ENCODE assay signal across 1 cellular context in the genomic region with DNA sequence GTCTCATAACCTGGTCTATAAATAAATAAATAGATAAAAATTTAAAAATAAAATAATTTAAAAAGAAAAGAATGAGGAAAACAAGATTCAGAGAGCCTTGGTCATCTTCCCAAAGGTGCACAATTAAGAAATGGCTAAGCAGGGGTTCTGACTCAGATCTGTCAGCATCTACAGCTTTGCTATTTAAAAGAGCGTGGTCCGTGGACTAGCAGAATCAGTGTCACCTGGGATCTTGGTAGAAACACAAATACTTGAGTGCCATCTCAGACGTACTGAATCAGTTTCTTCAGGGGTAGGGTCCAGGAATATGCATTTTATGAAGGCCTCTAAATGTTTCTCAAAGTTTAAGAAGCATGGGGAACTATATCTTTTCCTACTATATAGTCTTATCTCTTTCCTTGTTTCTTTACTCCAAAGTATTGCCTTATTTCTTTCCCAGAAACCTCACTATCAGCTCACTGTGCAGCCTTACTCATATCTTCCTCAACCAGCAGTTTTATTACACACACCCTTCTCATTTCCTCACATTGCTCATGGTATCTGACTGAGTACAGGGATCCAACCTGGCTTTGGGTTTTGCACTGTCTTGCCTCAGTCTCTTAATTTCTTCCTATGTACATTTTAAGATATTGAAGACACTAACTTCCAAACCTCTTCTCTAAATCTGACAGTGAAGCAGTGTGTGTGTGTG.
A peak's percentile ranks its signal among the peaks of the same experiment; 100 is the strongest.
TF ChIP-seq lines count a peak whose summit lies in the region.

No MANE protein-coding gene starts in this region.

TF ChIP-seq in K562, 482 proteins besides CTCF, POLR2A, EP300 and RAD21 (continued from another document and continues in another):
- TF ChIP-seq JUND (IDR thresholded peaks at IDR 0.05; ENCODE audit: borderline replicate concordance, low read depth, low read length) (peak; percentile 65; the same call in 1 of the 2 replicates), JUND (tag; IDR thresholded peaks at IDR 0.05; ENCODE audit: borderline replicate concordance, low read depth, low read length) (peak; percentile 61; the same call in 1 of the 3 replicates), MAFK (IDR thresholded peaks at IDR 0.05; ENCODE audit: low read length) (no peak), SP2 (IDR thresholded peaks at IDR 0.05; ENCODE audit: extremely low read depth, low read depth, low read length, poor library complexity, severe bottlenecking) (no peak), ZNF143 (CRISPR knock-in tag; IDR thresholded peaks at IDR 0.05) (no peak), HMG20B (CRISPR knock-in tag; IDR thresholded peaks at IDR 0.05) (no peak), TARDBP (IDR thresholded peaks at IDR 0.05) (no peak), ZC3H8 (IDR thresholded peaks at IDR 0.05) (no peak), POLR3G (IDR thresholded peaks at IDR 0.05; ENCODE audit: extremely low read depth, insufficient read length, insufficient replicate concordance) (no peak), CBX8 (IDR thresholded peaks at IDR 0.05; ENCODE audit: borderline replicate concordance, extremely low read depth, low read depth, low read length, poor library complexity, severe bottlenecking) (no peak), FOXM1 (IDR thresholded peaks at IDR 0.05; ENCODE audit: low read depth) (peak; percentile 69; the same call in 1 of the 2 replicates), FOXM1 (CRISPR knock-in tag; IDR thresholded peaks at IDR 0.05; ENCODE audit: low read depth) (no peak), DPF2 (IDR thresholded peaks at IDR 0.05) (peak; percentile 93), ARNT (IDR thresholded peaks at IDR 0.05) (peak in 1 of 2 experiments; percentile 54; a peak in 1 of 4 replicates), ZNF253 (CRISPR knock-in tag; conservative IDR thresholded peaks at IDR 0.05) (no peak), RAD51 (IDR thresholded peaks at IDR 0.05; ENCODE audit: borderline replicate concordance, low read depth) (no peak), MAFG (tag; conservative IDR thresholded peaks at IDR 0.05) (no peak), BCOR (IDR thresholded peaks at IDR 0.05) (0 out of 2 replicates have a peak, but pooled peaks have one; percentile 24), KLF1 (tag; IDR thresholded peaks at IDR 0.05) (no peak), ZNF23 (CRISPR knock-in tag; IDR thresholded peaks at IDR 0.05) (no peak), XRCC5 (IDR thresholded peaks at IDR 0.05; ENCODE audit: low read depth, low read length) (no peak), FOXJ3 (CRISPR knock-in tag; IDR thresholded peaks at IDR 0.05) (no peak), TAF7 (tag; IDR thresholded peaks at IDR 0.05) (no peak), TEAD4 (IDR thresholded peaks at IDR 0.05; ENCODE audit: low read length) (peak; percentile 89), TEAD4 (CRISPR knock-in tag; IDR thresholded peaks at IDR 0.05; ENCODE audit: borderline replicate concordance) (no peak), ZFP30 (CRISPR knock-in tag; IDR thresholded peaks at IDR 0.05; ENCODE audit: borderline replicate concordance) (no peak), MXI1 (IDR thresholded peaks at IDR 0.05; ENCODE audit: low read depth, low read length) (no peak), MEF2D (tag; conservative IDR thresholded peaks at IDR 0.05; ENCODE audit: low read depth) (no peak), ZNF764 (CRISPR knock-in tag; IDR thresholded peaks at IDR 0.05; ENCODE audit: low read depth) (no peak), TOE1 (IDR thresholded peaks at IDR 0.05; ENCODE audit: borderline replicate concordance) (no peak), TOE1 (CRISPR knock-in tag; IDR thresholded peaks at IDR 0.05; ENCODE audit: borderline replicate concordance, low read depth) (no peak), CTBP1 (IDR thresholded peaks at IDR 0.05; ENCODE audit: borderline replicate concordance) (0 out of 2 replicates have a peak, but pooled peaks have one; percentile 20), ZKSCAN8 (CRISPR knock-in tag; IDR thresholded peaks at IDR 0.05) (no peak), ZNF24 (IDR thresholded peaks at IDR 0.05) (no peak), NCOA6 (IDR thresholded peaks at IDR 0.05) (no peak), LEF1 (IDR thresholded peaks at IDR 0.05) (peak; percentile 63), CBFA2T3 (IDR thresholded peaks at IDR 0.05) (peak; percentile 94), SMAD1 (IDR thresholded peaks at IDR 0.05; ENCODE audit: low read depth, low read length, partially characterized antibody) (no peak), HMG20A (CRISPR knock-in tag; conservative IDR thresholded peaks at IDR 0.05) (no peak), NR4A1 (CRISPR knock-in tag; IDR thresholded peaks at IDR 0.05) (no peak), NR4A1 (tag; IDR thresholded peaks at IDR 0.05) (no peak)
- TF ChIP-seq, protein P1, sequence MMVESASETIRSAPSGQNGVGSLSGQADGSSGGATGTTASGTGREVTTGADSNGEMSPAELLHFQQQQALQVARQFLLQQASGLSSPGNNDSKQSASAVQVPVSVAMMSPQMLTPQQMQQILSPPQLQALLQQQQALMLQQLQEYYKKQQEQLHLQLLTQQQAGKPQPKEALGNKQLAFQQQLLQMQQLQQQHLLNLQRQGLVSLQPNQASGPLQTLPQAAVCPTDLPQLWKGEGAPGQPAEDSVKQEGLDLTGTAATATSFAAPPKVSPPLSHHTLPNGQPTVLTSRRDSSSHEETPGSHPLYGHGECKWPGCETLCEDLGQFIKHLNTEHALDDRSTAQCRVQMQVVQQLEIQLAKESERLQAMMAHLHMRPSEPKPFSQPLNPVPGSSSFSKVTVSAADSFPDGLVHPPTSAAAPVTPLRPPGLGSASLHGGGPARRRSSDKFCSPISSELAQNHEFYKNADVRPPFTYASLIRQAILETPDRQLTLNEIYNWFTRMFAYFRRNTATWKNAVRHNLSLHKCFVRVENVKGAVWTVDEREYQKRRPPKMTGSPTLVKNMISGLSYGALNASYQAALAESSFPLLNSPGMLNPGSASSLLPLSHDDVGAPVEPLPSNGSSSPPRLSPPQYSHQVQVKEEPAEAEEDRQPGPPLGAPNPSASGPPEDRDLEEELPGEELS (CRISPR knock-in tag; IDR thresholded peaks at IDR 0.05; ENCODE audit: borderline replicate concordance), result no peak
- TF ChIP-seq, protein P2, sequence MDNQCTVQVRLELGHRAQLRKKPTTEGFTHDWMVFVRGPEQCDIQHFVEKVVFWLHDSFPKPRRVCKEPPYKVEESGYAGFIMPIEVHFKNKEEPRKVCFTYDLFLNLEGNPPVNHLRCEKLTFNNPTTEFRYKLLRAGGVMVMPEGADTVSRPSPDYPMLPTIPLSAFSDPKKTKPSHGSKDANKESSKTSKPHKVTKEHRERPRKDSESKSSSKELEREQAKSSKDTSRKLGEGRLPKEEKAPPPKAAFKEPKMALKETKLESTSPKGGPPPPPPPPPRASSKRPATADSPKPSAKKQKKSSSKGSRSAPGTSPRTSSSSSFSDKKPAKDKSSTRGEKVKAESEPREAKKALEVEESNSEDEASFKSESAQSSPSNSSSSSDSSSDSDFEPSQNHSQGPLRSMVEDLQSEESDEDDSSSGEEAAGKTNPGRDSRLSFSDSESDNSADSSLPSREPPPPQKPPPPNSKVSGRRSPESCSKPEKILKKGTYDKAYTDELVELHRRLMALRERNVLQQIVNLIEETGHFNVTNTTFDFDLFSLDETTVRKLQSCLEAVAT (IDR thresholded peaks at IDR 0.05), result 0 out of 4 replicates have a peak, but pooled peaks of 1 of the 2 experiments have one; percentile 25
- TF ChIP-seq, protein P3, sequence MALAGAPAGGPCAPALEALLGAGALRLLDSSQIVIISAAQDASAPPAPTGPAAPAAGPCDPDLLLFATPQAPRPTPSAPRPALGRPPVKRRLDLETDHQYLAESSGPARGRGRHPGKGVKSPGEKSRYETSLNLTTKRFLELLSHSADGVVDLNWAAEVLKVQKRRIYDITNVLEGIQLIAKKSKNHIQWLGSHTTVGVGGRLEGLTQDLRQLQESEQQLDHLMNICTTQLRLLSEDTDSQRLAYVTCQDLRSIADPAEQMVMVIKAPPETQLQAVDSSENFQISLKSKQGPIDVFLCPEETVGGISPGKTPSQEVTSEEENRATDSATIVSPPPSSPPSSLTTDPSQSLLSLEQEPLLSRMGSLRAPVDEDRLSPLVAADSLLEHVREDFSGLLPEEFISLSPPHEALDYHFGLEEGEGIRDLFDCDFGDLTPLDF (CRISPR knock-in tag; IDR thresholded peaks at IDR 0.05), result no peak
- TF ChIP-seq, protein P4, sequence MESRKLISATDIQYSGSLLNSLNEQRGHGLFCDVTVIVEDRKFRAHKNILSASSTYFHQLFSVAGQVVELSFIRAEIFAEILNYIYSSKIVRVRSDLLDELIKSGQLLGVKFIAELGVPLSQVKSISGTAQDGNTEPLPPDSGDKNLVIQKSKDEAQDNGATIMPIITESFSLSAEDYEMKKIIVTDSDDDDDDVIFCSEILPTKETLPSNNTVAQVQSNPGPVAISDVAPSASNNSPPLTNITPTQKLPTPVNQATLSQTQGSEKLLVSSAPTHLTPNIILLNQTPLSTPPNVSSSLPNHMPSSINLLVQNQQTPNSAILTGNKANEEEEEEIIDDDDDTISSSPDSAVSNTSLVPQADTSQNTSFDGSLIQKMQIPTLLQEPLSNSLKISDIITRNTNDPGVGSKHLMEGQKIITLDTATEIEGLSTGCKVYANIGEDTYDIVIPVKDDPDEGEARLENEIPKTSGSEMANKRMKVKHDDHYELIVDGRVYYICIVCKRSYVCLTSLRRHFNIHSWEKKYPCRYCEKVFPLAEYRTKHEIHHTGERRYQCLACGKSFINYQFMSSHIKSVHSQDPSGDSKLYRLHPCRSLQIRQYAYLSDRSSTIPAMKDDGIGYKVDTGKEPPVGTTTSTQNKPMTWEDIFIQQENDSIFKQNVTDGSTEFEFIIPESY (CRISPR knock-in tag; IDR thresholded peaks at IDR 0.05), result no peak
- TF ChIP-seq, protein P5, sequence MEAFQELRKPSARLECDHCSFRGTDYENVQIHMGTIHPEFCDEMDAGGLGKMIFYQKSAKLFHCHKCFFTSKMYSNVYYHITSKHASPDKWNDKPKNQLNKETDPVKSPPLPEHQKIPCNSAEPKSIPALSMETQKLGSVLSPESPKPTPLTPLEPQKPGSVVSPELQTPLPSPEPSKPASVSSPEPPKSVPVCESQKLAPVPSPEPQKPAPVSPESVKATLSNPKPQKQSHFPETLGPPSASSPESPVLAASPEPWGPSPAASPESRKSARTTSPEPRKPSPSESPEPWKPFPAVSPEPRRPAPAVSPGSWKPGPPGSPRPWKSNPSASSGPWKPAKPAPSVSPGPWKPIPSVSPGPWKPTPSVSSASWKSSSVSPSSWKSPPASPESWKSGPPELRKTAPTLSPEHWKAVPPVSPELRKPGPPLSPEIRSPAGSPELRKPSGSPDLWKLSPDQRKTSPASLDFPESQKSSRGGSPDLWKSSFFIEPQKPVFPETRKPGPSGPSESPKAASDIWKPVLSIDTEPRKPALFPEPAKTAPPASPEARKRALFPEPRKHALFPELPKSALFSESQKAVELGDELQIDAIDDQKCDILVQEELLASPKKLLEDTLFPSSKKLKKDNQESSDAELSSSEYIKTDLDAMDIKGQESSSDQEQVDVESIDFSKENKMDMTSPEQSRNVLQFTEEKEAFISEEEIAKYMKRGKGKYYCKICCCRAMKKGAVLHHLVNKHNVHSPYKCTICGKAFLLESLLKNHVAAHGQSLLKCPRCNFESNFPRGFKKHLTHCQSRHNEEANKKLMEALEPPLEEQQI (IDR thresholded peaks at IDR 0.05), result no peak
- TF ChIP-seq, protein P6, sequence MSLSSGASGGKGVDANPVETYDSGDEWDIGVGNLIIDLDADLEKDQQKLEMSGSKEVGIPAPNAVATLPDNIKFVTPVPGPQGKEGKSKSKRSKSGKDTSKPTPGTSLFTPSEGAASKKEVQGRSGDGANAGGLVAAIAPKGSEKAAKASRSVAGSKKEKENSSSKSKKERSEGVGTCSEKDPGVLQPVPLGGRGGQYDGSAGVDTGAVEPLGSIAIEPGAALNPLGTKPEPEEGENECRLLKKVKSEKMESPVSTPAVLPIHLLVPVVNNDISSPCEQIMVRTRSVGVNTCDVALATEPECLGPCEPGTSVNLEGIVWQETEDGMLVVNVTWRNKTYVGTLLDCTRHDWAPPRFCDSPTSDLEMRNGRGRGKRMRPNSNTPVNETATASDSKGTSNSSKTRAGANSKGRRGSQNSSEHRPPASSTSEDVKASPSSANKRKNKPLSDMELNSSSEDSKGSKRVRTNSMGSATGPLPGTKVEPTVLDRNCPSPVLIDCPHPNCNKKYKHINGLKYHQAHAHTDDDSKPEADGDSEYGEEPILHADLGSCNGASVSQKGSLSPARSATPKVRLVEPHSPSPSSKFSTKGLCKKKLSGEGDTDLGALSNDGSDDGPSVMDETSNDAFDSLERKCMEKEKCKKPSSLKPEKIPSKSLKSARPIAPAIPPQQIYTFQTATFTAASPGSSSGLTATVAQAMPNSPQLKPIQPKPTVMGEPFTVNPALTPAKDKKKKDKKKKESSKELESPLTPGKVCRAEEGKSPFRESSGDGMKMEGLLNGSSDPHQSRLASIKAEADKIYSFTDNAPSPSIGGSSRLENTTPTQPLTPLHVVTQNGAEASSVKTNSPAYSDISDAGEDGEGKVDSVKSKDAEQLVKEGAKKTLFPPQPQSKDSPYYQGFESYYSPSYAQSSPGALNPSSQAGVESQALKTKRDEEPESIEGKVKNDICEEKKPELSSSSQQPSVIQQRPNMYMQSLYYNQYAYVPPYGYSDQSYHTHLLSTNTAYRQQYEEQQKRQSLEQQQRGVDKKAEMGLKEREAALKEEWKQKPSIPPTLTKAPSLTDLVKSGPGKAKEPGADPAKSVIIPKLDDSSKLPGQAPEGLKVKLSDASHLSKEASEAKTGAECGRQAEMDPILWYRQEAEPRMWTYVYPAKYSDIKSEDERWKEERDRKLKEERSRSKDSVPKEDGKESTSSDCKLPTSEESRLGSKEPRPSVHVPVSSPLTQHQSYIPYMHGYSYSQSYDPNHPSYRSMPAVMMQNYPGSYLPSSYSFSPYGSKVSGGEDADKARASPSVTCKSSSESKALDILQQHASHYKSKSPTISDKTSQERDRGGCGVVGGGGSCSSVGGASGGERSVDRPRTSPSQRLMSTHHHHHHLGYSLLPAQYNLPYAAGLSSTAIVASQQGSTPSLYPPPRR (CRISPR knock-in tag; IDR thresholded peaks at IDR 0.05; ENCODE audit: borderline replicate concordance), result no peak
- TF ChIP-seq, protein P7, sequence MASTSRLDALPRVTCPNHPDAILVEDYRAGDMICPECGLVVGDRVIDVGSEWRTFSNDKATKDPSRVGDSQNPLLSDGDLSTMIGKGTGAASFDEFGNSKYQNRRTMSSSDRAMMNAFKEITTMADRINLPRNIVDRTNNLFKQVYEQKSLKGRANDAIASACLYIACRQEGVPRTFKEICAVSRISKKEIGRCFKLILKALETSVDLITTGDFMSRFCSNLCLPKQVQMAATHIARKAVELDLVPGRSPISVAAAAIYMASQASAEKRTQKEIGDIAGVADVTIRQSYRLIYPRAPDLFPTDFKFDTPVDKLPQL (IDR thresholded peaks at IDR 0.05; ENCODE audit: extremely low read depth, insufficient read length), result no peak
